In the genomic region with DNA sequence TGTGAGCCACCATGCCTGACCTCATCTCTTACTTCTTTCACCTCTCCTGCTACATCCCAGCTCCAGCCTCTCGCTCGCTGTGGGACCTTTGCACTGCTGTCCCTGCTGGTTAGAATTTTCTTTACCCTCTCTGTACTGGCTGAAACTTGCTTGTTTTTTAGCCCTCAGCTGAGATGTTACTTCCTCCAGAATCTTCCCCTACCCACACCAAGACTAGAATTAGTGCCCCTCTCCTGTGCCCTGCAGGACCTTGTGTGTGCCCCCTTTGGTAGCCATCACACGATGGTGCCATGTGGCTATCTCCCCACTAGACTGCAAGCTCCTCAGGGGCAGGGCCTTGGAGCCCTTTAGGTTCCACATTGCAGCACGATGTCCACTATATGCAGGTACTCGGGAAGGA, we compare ENCODE assay signal across 26 cellular contexts.
DNase-seq lines count a peak whose midpoint lies in the region; ATAC-seq and TF ChIP-seq lines count a peak whose summit lies in the region.
"Had no signal": no experiment of that assay in that cellular context is flagged by ENCODE, and none has a peak within 500 bp of the region (broad histone marks: within the 10 kb centered on the region; RNA-seq: fewer than 3 reads in every experiment).

No MANE protein-coding gene starts in this region.

- H3K4me3 ChIP-seq in esophagus muscularis mucosa = no peak overlapping the region
- H3K4me3 ChIP-seq: A549, BLaER1, GM12878 had no signal

- DNase-seq in ecto neural progenitor cell (ENCODE audit: low spot score) (peak; percentile 41), esophagus muscularis mucosa (ENCODE audit: extremely low spot score) (peak; percentile 78), mesenteric fat pad (ENCODE audit: low spot score) (peak; percentile 39), type B pancreatic cell (ENCODE audit: extremely low spot score, unreplicated experiment) (peak; percentile 31), NCI-H345 treated with DMSO at 0.1 percent for 48 hours (lab: John Stamatoyannopoulos, UW; ENCODE audit: unreplicated experiment) (no peak)
- DNase-seq in activated naive CD4-positive, alpha-beta T cell treated with Interleukin-2 at 50 U/mL for 16 hours = no peak
- DNase-seq: BE2C; C1 segment of cervical spinal cord; CD4-positive, alpha-beta memory T cell; CD4-positive, CD25-positive, alpha-beta regulatory T cell; CD8-positive, alpha-beta memory T cell; COR-L47; DMS 273 treated with DMSO at 0.1 percent for 48 hours; DMS153; DMS53; DMS79; DND-41; EL; GDM1 had no signal

- peaks cover 0 to 58% (median 0%) of the 10 kb centered on the region in 4 donors for H3K27me3 ChIP-seq in esophagus muscularis mucosa
- H3K27me3 ChIP-seq: BE2C, BLaER1 had no signal

- TF ChIP-seq EP300 in esophagus muscularis mucosa (IDR thresholded peaks at IDR 0.05) = no peak

- H3K4me1 Mint-ChIP-seq in type B pancreatic cell (ENCODE audit: unreplicated experiment) = no peaks in the 10 kb centered on the region
- H3K4me1 Mint-ChIP-seq: CD14-positive monocyte; CD4-positive, alpha-beta memory T cell; CD4-positive, CD25-positive, alpha-beta regulatory T cell; CD8-positive, alpha-beta memory T cell had no signal

- H3K4me3 Mint-ChIP-seq in type B pancreatic cell = no peak overlapping the region
- H3K4me3 Mint-ChIP-seq: CD14-positive monocyte; CD4-positive, alpha-beta memory T cell; CD4-positive, CD25-positive, alpha-beta regulatory T cell; CD8-positive, alpha-beta memory T cell had no signal

- no peak for TF ChIP-seq POLR2A in esophagus muscularis mucosa (IDR thresholded peaks at IDR 0.05; ENCODE audit: low read depth)

- H3K27ac Mint-ChIP-seq in type B pancreatic cell = no peak overlapping the region
- H3K27ac Mint-ChIP-seq: CD14-positive monocyte; CD4-positive, alpha-beta memory T cell; CD8-positive, alpha-beta memory T cell had no signal

- intact Hi-C loops in esophagus muscularis mucosa (cut with DNase I) = no loop called here

- peaks cover 0 to 5% (median 0%) of the 10 kb centered on the region in 4 donors for H3K9me3 ChIP-seq in esophagus muscularis mucosa
- H3K9me3 ChIP-seq: A549, BE2C, BLaER1 had no signal

- no peaks in the 10 kb centered on the region for H3K9me3 Mint-ChIP-seq in type B pancreatic cell
- H3K9me3 Mint-ChIP-seq: CD4-positive, alpha-beta memory T cell; CD8-positive, alpha-beta memory T cell had no signal

- ATAC-seq in HG03159 (IDR thresholded peaks at IDR 0.05; ENCODE audit: unreplicated experiment) = no peak
- no peak for ATAC-seq in HG03565 (IDR thresholded peaks at IDR 0.05; ENCODE audit: unreplicated experiment)
- ATAC-seq: A549, GM12878 had no signal

- H3K27me3 Mint-ChIP-seq in type B pancreatic cell = peaks cover 9% of the 10 kb centered on the region

- WGBS in esophagus muscularis mucosa = 94% methylated on average over 5 of the region's 5 CpGs

- no peaks in the 10 kb centered on the region for H3K36me3 Mint-ChIP-seq in type B pancreatic cell
- H3K36me3 Mint-ChIP-seq: CD14-positive monocyte; CD4-positive, alpha-beta memory T cell; CD4-positive, CD25-positive, alpha-beta regulatory T cell; CD8-positive, alpha-beta memory T cell had no signal

- no peaks in the 10 kb centered on the region for H3K36me3 ChIP-seq in esophagus muscularis mucosa
- H3K36me3 ChIP-seq: BE2C, BLaER1 had no signal

- H3K27ac ChIP-seq in esophagus muscularis mucosa (replicated peaks in 1 of 4) = no peak overlapping the region
- H3K27ac ChIP-seq: 22Rv1, A549, BLaER1 had no signal

- no peaks in the 10 kb centered on the region for H3K4me1 ChIP-seq in esophagus muscularis mucosa
- H3K4me1 ChIP-seq: A549, BE2C, BLaER1 had no signal

- TF ChIP-seq CTCF in esophagus muscularis mucosa (IDR thresholded peaks at IDR 0.05) (no peak), type B pancreatic cell (conservative IDR thresholded peaks at IDR 0.05) (no peak)

Comparison
In these comparisons a context has a peak if more than half of its experiments do, and no peak if none do; other contexts are left out.
1. DNase-seq: peak in ecto neural progenitor cell (single experiment), esophagus muscularis mucosa (single experiment), mesenteric fat pad (single experiment) and type B pancreatic cell (single experiment); none in activated naive CD4-positive, alpha-beta T cell treated with Interleukin-2 at 50 U/mL for 16 hours (single experiment) and NCI-H345 treated with DMSO at 0.1 percent for 48 hours (single experiment).